Comparison of ENCODE assay signal across 27 cellular contexts in the genomic region with DNA sequence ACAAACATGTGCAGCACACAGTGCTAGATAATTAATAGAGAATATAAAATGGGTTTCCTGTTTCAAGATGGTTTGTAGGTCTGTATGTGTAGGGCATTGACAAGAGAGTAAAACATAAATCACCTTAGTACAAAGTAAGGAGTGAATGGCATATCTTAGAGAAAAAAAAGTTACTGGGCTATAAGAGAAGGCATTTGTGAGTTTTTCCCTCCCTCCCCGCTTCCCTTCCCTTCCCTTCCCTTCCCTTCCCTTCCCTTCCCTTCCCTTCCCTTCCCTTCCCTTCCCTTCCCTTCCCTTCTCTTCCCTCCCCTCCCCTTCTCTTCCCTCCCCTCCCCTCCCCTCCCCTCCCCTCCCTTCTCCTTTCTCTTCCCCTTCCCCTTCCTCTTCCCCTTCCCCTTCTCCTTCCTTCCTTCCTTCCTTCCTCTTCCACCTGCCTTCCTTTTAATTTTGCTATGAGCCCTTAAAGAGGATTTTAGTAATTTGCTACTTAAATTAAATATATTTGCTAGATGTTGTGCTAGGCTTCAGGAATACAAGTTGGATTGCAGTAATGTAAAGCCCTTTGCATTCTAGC. TPM values are rescaled to one million over a fixed set of nuclear protein-coding genes. Genes with fewer than 3 reads are reported as not detected.
A peak's percentile ranks its signal among the peaks of the same experiment; 100 is the strongest.
DNase-seq lines count a peak whose midpoint lies in the region; ATAC-seq, FAIRE-seq and TF ChIP-seq lines count a peak whose summit lies in the region.
"Had no signal": no experiment of that assay in that cellular context is flagged by ENCODE, and none has a peak within 500 bp of the region (broad histone marks: within the 10 kb centered on the region; RNA-seq: fewer than 3 reads in every experiment).

No MANE protein-coding gene starts in this region.

- H3K27ac Mint-ChIP-seq in memory B cell: peak overlapping the region; percentile 22
- H3K27ac Mint-ChIP-seq: CD4-positive, alpha-beta memory T cell; CD4-positive, CD25-positive, alpha-beta regulatory T cell; CD8-positive, alpha-beta memory T cell had no signal

- intact Hi-C loops in HepG2 (cut with micrococcal nuclease; ENCODE audit: unreplicated experiment) (no loop called here), right lobe of liver (cut with DNase I) (no loop called here)

- 0 out of 2 replicates have a peak, but pooled peaks cover 2% of the 10 kb centered on the region for H3K4me1 ChIP-seq in HepG2 (ENCODE audit: insufficient read depth, low read length)
- no peaks in the 10 kb centered on the region for H3K4me1 ChIP-seq in right lobe of liver
- H3K4me1 ChIP-seq: A549, BE2C, BLaER1 had no signal

- H3K9me3 Mint-ChIP-seq in memory B cell: no peaks in the 10 kb centered on the region

- no peak overlapping the region for H2AFZ ChIP-seq in HepG2 (ENCODE audit: low read length)

- TF ChIP-seq EP300 in HepG2 (IDR thresholded peaks at IDR 0.05; ENCODE audit: low read depth in 2 of 2, low read length in 2 of 2) (no peak), HepG2 (CRISPR knock-in tag; IDR thresholded peaks at IDR 0.05; ENCODE audit: borderline replicate concordance) (no peak)

- no peak overlapping the region for H3K27ac ChIP-seq in HepG2 (ENCODE audit: extremely low read length, insufficient read depth, low read length)
- H3K27ac ChIP-seq in right lobe of liver: no peak overlapping the region
- H3K27ac ChIP-seq: 22Rv1, A549, BLaER1 had no signal

- no peak for FAIRE-seq in HepG2 (lab: Jason Lieb, UNC)
- FAIRE-seq: A549, GM12892, GM18507, GM19239 had no signal

- CTCF ChIA-PET in HepG2 (lab: Yijun Ruan, JAX; ENCODE audit: low intra/inter-chr PET ratio, low total read pairs): no interaction called here

- no peaks in the 10 kb centered on the region for H3K27me3 Mint-ChIP-seq in memory B cell
- H3K27me3 Mint-ChIP-seq: CD4-positive, CD25-positive, alpha-beta regulatory T cell had no signal

- in situ Hi-C loops in HepG2 (cut with HindIII; ENCODE audit: extremely low pct_ligation_motif_present, low pct_unique_long_range_greater_than_20kb): no loop called here

- H3K4me3 Mint-ChIP-seq in memory B cell: no peak overlapping the region
- H3K4me3 Mint-ChIP-seq: CD14-positive monocyte; CD4-positive, alpha-beta memory T cell; CD4-positive, CD25-positive, alpha-beta regulatory T cell; CD8-positive, alpha-beta memory T cell had no signal

- no peaks in the 10 kb centered on the region for H4K20me1 ChIP-seq in HepG2 (ENCODE audit: insufficient read depth, low read length)
- H4K20me1 ChIP-seq: BLaER1 had no signal

- H3K36me3 ChIP-seq in HepG2 (replicated peaks in 1 of 2; ENCODE audit: control insufficient read depth in 1 of 2, insufficient read depth in 2 of 2, low read length in 2 of 2) (no peaks in the 10 kb centered on the region), right lobe of liver (peaks cover 0 to 11% (median 0%) of the 10 kb centered on the region in 4 donors)
- H3K36me3 ChIP-seq: BE2C, BLaER1 had no signal

- H3K4me3 ChIP-seq in HepG2 (replicated peaks in 1 of 3; ENCODE audit: insufficient read depth in 1 of 3, low read depth in 2 of 3, low read length in 3 of 3) (no peak overlapping the region), right lobe of liver (no peak overlapping the region)
- H3K4me3 ChIP-seq: A549, BLaER1, GM12878 had no signal

- no peak overlapping the region for H3K4me2 ChIP-seq in HepG2 (ENCODE audit: low read depth, low read length)
- H3K4me2 ChIP-seq: A549, BLaER1 had no signal

- BruUV-seq in HepG2 (replicated peaks; lab: Mats Ljungman, UMichigan): no TSS peak

- TF ChIP-seq CTCF in HepG2 (CRISPR knock-in tag; IDR thresholded peaks at IDR 0.05) (no peak), right lobe of liver (IDR thresholded peaks at IDR 0.05) (no peak)

- H3K9ac ChIP-seq in HepG2 (ENCODE audit: insufficient read depth, low read depth, low read length): no peak overlapping the region
- H3K9ac ChIP-seq: BLaER1 had no signal

- DNase-seq in HepG2 (ENCODE audit: low spot score) (no peak), right lobe of liver (no peak), memory B cell (ENCODE audit: low spot score in 2 of 2) (no peak), nucleus accumbens (lab: John Stamatoyannopoulos, UW) (no peak)
- DNase-seq: AML-193; BE2C; C1 segment of cervical spinal cord; CD4-positive, alpha-beta memory T cell; CD4-positive, CD25-positive, alpha-beta regulatory T cell; CD8-positive, alpha-beta memory T cell; COR-L47; DMS 273 treated with DMSO at 0.1 percent for 48 hours; DMS153; DMS79; DND-41; EL; GDM1 had no signal

- H3K27me3 ChIP-seq in HepG2 (ENCODE audit: control insufficient read depth in 1 of 2, insufficient read depth in 2 of 2, low read length in 2 of 2): no peaks in the 10 kb centered on the region
- H3K27me3 ChIP-seq in right lobe of liver: no peaks in the 10 kb centered on the region
- H3K27me3 ChIP-seq: BE2C, BLaER1 had no signal

- no peak for ATAC-seq in HepG2
- no peak for ATAC-seq in right lobe of liver
- ATAC-seq in memory B cell (ENCODE audit: low read depth): no peak
- no peak for ATAC-seq in HG02571 (IDR thresholded peaks at IDR 0.05; ENCODE audit: unreplicated experiment)
- ATAC-seq: A549, GM12878 had no signal

- POLR2A ChIA-PET in HepG2 (lab: Yijun Ruan, JAX): no interaction called here

- H3K9me3 ChIP-seq in HepG2 (ENCODE audit: low read length) (no peaks in the 10 kb centered on the region), right lobe of liver (no peaks in the 10 kb centered on the region)
- H3K9me3 ChIP-seq: A549, BE2C, BLaER1 had no signal

- H3K36me3 Mint-ChIP-seq in memory B cell: peaks cover 33% of the 10 kb centered on the region
- H3K36me3 Mint-ChIP-seq: CD4-positive, alpha-beta memory T cell; CD4-positive, CD25-positive, alpha-beta regulatory T cell; CD8-positive, alpha-beta memory T cell had no signal

- H3K4me1 Mint-ChIP-seq in memory B cell: peaks cover 2% of the 10 kb centered on the region
- H3K4me1 Mint-ChIP-seq: CD14-positive monocyte; CD4-positive, alpha-beta memory T cell; CD4-positive, CD25-positive, alpha-beta regulatory T cell; CD8-positive, alpha-beta memory T cell had no signal

- no peak for TF ChIP-seq RAD21 in HepG2 (CRISPR knock-in tag; IDR thresholded peaks at IDR 0.05)

- H3K79me2 ChIP-seq in HepG2 (ENCODE audit: insufficient read depth, low read length): no peaks in the 10 kb centered on the region

- WGBS in HepG2 (ENCODE audit: low lambda C conversion rate): 7% methylated on average over 1 of the region's 1 CpG
- 89% methylated on average over 1 of the region's 1 CpG for WGBS in right lobe of liver (ENCODE audit: insufficient coverage, low coverage, low lambda C conversion rate, missing lambda C conversion rate)

- TF ChIP-seq POLR2A in HepG2 (IDR thresholded peaks at IDR 0.05; ENCODE audit: insufficient read depth in 1 of 2, low read depth in 2 of 2, low read length in 2 of 2) (no peak), right lobe of liver (IDR thresholded peaks at IDR 0.05) (no peak)

TF ChIP-seq in HepG2, 621 proteins besides CTCF, POLR2A, EP300 and RAD21:
- TF ChIP-seq SRSF4 (IDR thresholded peaks at IDR 0.05; ENCODE audit: low read depth, low read length, poor library complexity, severe bottlenecking) (no peak), ZFAT (CRISPR knock-in tag; conservative IDR thresholded peaks at IDR 0.05) (no peak), HNRNPK (IDR thresholded peaks at IDR 0.05; ENCODE audit: low read depth, low read length, poor library complexity, severe bottlenecking) (peak; percentile 97), NFYB (CRISPR knock-in tag; IDR thresholded peaks at IDR 0.05) (no peak), ZNF331 (CRISPR knock-in tag; IDR thresholded peaks at IDR 0.05) (no peak), ATRX (CRISPR knock-in tag; IDR thresholded peaks at IDR 0.05; ENCODE audit: borderline replicate concordance) (no peak)

RNA-seq across cellular contexts. Expression of a gene that starts 57.1 kb away (rescaled TPM):
- total RNA-seq in HepG2 (2016; rRNA removed; fragmentation: Illumina TruSeq; extraction: Trizol) (not detected in 2 replicates), right lobe of liver (10 to 100 TPM in 1 of 6 experiments, 1 to 10 TPM in 5; 4.1 to 19.1 (median 6.1) TPM)
- not detected in 2 replicates for total RNA-seq in HepG2 (2016; cell fraction: cytosol; rRNA removed; fragmentation: Illumina TruSeq; extraction: Trizol; ENCODE audit: low read depth)
- total RNA-seq in HepG2 (2016; cell fraction: insoluble cytoplasmic fraction; rRNA removed; fragmentation: Illumina TruSeq; extraction: Trizol): not detected in 2 replicates
- total RNA-seq in HepG2 (2016; cell fraction: membrane; rRNA removed; fragmentation: Illumina TruSeq; extraction: Trizol): not detected in 2 replicates
- not detected in 2 replicates for total RNA-seq in HepG2 (2016; cell fraction: nucleus; rRNA removed; fragmentation: Illumina TruSeq; extraction: Trizol)
- not detected in 2 replicates for polyA plus RNA-seq in HepG2 (2011; rRNA removed)
- not detected in 2 replicates for polyA plus RNA-seq in HepG2 (2011; cell fraction: cytosol; rRNA removed)
- 0.02 TPM in 2 replicates for polyA plus RNA-seq in HepG2 (2011; cell fraction: nucleus; rRNA removed)
- polyA plus RNA-seq in HepG2 (2012): not detected in 2 replicates
- not detected in 2 replicates for polyA plus RNA-seq in HepG2 (2016; cell fraction: cytosol; fragmentation: Illumina TruSeq; extraction: Trizol; ENCODE audit: low read depth)
- polyA plus RNA-seq in HepG2 (2016; cell fraction: insoluble cytoplasmic fraction; fragmentation: Illumina TruSeq; extraction: Trizol; ENCODE audit: low read depth): not detected in 2 replicates
- not detected in 2 replicates for polyA plus RNA-seq in HepG2 (2016; cell fraction: membrane; fragmentation: Illumina TruSeq; extraction: Trizol; ENCODE audit: low read depth)
- polyA plus RNA-seq in HepG2 (2016; cell fraction: nucleus; fragmentation: Illumina TruSeq; extraction: Trizol; ENCODE audit: insufficient read depth, low read depth): not detected in 2 replicates
- 0.21 TPM in 1 of 2 replicates, not detected in the other for polyA minus RNA-seq in HepG2 (2011; rRNA and poly(A)+ RNA removed; ENCODE audit: low replicate concordance)
- not detected in 2 replicates for polyA minus RNA-seq in HepG2 (2011; cell fraction: cytosol; rRNA and poly(A)+ RNA removed)
- not detected in 2 replicates for polyA minus RNA-seq in HepG2 (2011; cell fraction: nucleus; rRNA and poly(A)+ RNA removed)
- total RNA-seq: G401 had no signal
- polyA plus RNA-seq: CD8-positive, alpha-beta memory T cell had no signal
